ENCODE assay signal across 10 cellular contexts in the genomic region with DNA sequence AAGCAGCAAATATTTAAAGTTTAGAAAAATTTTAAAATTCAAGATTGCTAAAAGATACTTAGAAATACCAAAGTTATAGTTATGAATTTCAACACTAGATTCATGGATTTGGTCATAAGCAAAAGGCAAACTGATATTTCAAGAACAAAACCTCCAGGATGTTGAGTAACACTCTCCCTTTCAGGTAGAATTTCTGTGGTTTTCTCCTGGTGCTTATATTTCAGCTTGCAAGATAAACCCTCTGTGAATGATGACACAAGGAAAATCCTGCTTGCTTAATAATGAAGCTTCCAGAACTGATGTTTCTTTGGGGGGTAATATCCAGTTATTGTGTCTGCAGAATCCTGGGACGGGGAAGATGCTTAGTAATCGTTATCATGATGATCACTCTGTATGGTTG.
"Had no signal": no experiment of that assay in that cellular context is flagged by ENCODE, and none has a peak within 500 bp of the region (broad histone marks: within the 10 kb centered on the region; RNA-seq: fewer than 3 reads in every experiment).

No MANE protein-coding gene starts in this region.

- DNase-seq: activated CD4-positive, alpha-beta T cell treated with anti-CD3 and anti-CD28 coated beads for 4 hours; activated CD8-positive, alpha-beta T cell treated with anti-CD3 and anti-CD28 coated beads, Interleukin-2, amount 10 ng/mL, durations not matched to agents 7 days and 5 days; activated naive CD4-positive, alpha-beta T cell treated with Interleukin-2 at 50 U/mL for 16 hours; gastrocnemius medialis; right cardiac atrium; spleen; stimulated activated CD4-positive, alpha-beta T cell treated with anti-CD3 and anti-CD28 coated beads, Interleukin-2, amount 100 ng/mL, for 24 hours; stimulated activated naive CD4-positive, alpha-beta T cell; T-cell; trophoblast cell had no signal

- H3K4me1 ChIP-seq: gastrocnemius medialis, spleen had no signal

- H3K36me3 ChIP-seq: gastrocnemius medialis, spleen had no signal

- ATAC-seq: activated CD8-positive, alpha-beta T cell treated with anti-CD3 and anti-CD28 coated beads, Interleukin-2, amount 10 ng/mL, durations not matched to agents 7 days and 5 days; gastrocnemius medialis; right cardiac atrium; T-cell had no signal

- H3K9me3 ChIP-seq: gastrocnemius medialis, spleen had no signal

- H3K4me3 ChIP-seq: gastrocnemius medialis, spleen had no signal

- H3K27me3 ChIP-seq: gastrocnemius medialis, spleen had no signal

- H3K27ac ChIP-seq: gastrocnemius medialis, spleen had no signal
